ENCODE assay signal across 13 cellular contexts in genomic region chr3:137768361-137769320, GRCh38. TPM values are rescaled to one million over a fixed set of nuclear protein-coding genes. Genes with fewer than 3 reads are reported as not detected.
DNase-seq lines count a peak whose midpoint lies in the region; ATAC-seq and TF ChIP-seq lines count a peak whose summit lies in the region.
"Had no signal": no experiment of that assay in that cellular context is flagged by ENCODE, and none has a peak within 500 bp of the region (broad histone marks: within the 10 kb centered on the region; RNA-seq: fewer than 3 reads in every experiment).

No MANE protein-coding gene starts in this region.

- CTCF ChIA-PET in WTC11 (lab: Charles Lee), result interaction anchor here (1.0 to 1.3 kb wide), 2 partner anchors 8 to 178 kb away, joined by 3 to 5 read pairs; no protein-coding TSS in a partner anchor

- TF ChIP-seq CTCF in GM13977 (IDR thresholded peaks at IDR 0.05; ENCODE audit: extremely low read depth, insufficient read depth, missing control alignments) (no peak), WTC11 (IDR thresholded peaks at IDR 0.05) (no peak), gastrocnemius medialis (IDR thresholded peaks at IDR 0.05 in 4 of 5, conservative IDR thresholded peaks at IDR 0.05 in 1 of 5) (no peak)

- no peaks in the 10 kb centered on the region for H3K36me3 ChIP-seq in iPS-18a (ENCODE audit: control insufficient read depth, low read depth, low read length)
- H3K36me3 ChIP-seq in gastrocnemius medialis, result no peaks in the 10 kb centered on the region

- H3K27me3 ChIP-seq in iPS-18a (ENCODE audit: control insufficient read depth, insufficient read depth, low read length) (peaks cover 100% of the 10 kb centered on the region), gastrocnemius medialis (peaks cover 99 to 100% (median 99%) of the 10 kb centered on the region in 3 donors)

- H3K27ac Mint-ChIP-seq in WTC11, result no peak overlapping the region
- H3K27ac Mint-ChIP-seq: T-helper 1 cell treated with Interleukin-12 subunit alpha and Interleukin-12 subunit beta and Interleukin-4 antibody, amounts not matched to agents 30 μg/mL and 1 μg/mL, for 36 hours had no signal

- H3K9ac ChIP-seq in iPS-18a (ENCODE audit: low read length), result no peak overlapping the region

- H3K4me1 ChIP-seq in iPS-18a (ENCODE audit: control insufficient read depth, low read depth, low read length) (peaks cover 58% of the 10 kb centered on the region), gastrocnemius medialis (peaks cover 6 to 33% of the 10 kb centered on the region in 2 donors)

- no peaks in the 10 kb centered on the region for H3K36me3 Mint-ChIP-seq in WTC11

- TF ChIP-seq POLR2A in gastrocnemius medialis (IDR thresholded peaks at IDR 0.05), result no peak

- peak; percentile 1 for ATAC-seq in WTC11
- ATAC-seq in gastrocnemius medialis, result no peak
- no peak for ATAC-seq in GM18861 (IDR thresholded peaks at IDR 0.05; ENCODE audit: unreplicated experiment)

- H3K9me3 ChIP-seq in iPS-18a (ENCODE audit: control insufficient read depth, low read depth, low read length), result no peaks in the 10 kb centered on the region
- no peaks in the 10 kb centered on the region for H3K9me3 ChIP-seq in gastrocnemius medialis

- in situ Hi-C loops in GM13977 (cut with MboI; ENCODE audit: low pct_unique_long_range_greater_than_20kb, low sequenced_read_pairs, unreplicated experiment), result no loop called here
- in situ Hi-C loops in gastrocnemius medialis (cut with MboI; ENCODE audit: low sequenced_read_pairs in 4 of 4), result no loop called here

- POLR2A ChIA-PET in WTC11 (lab: Charles Lee), result no interaction called here

- peak overlapping the region; percentile 48 for H3K4me3 ChIP-seq in iPS-18a (ENCODE audit: low read length)
- peak overlapping the region; percentile 32 to 58 (median 48) for H3K4me3 ChIP-seq in gastrocnemius medialis

- H3K4me3 Mint-ChIP-seq in WTC11, result peak overlapping the region; percentile 82
- H3K4me3 Mint-ChIP-seq: T-helper 1 cell treated with Interleukin-12 subunit alpha and Interleukin-12 subunit beta and Interleukin-4 antibody, amounts not matched to agents 30 μg/mL and 1 μg/mL, for 36 hours had no signal

- H3K9me3 Mint-ChIP-seq in WTC11, result no peaks in the 10 kb centered on the region

- DNase-seq in GM13977 (ENCODE audit: low spot score), result peak; percentile 12
- DNase-seq in WTC11 (ENCODE audit: low spot score), result peak; percentile 63
- no peak for DNase-seq in gastrocnemius medialis
- no peak for DNase-seq in hepatic stellate cell (ENCODE audit: low spot score)
- no peak for DNase-seq in effector CD8-positive, alpha-beta T cell (lab: John Stamatoyannopoulos, UW)
- no peak for DNase-seq in NCI-H1417 (lab: John Stamatoyannopoulos, UW)
- DNase-seq: activated effector memory CD4-positive, alpha-beta T cell treated with Interleukin-2 at 50 U/mL for 16 hours; NCI-H2107; stimulated activated CD4-positive, alpha-beta T cell treated with anti-CD3 and anti-CD28 coated beads, Interleukin-12 subunit alpha, Interleukin-12 subunit beta, amount 100 ng/mL, for 4 hours had no signal

- intact Hi-C loops in gastrocnemius medialis (cut with DNase I; ENCODE audit: low total_unique reads), result no loop called here

- H3K27ac ChIP-seq in iPS-18a (ENCODE audit: low read length) (no peak overlapping the region), gastrocnemius medialis (no peak overlapping the region)
- H3K27ac ChIP-seq: HL-60 had no signal

- H3K4me1 Mint-ChIP-seq in WTC11, result peaks cover 76% of the 10 kb centered on the region

- H3K27me3 Mint-ChIP-seq in WTC11 (ENCODE audit: low read depth), result peaks cover 100% of the 10 kb centered on the region

TF ChIP-seq in WTC11, 78 proteins besides CTCF, POLR2A, EP300 and RAD21:
- no peak for TF ChIP-seq SMAD4 (CRISPR knock-in tag; IDR thresholded peaks at IDR 0.05)
- no peak for TF ChIP-seq SOX15 (CRISPR knock-in tag; IDR thresholded peaks at IDR 0.05)
- TF ChIP-seq TEAD4 (CRISPR knock-in tag; IDR thresholded peaks at IDR 0.05), result no peak
- no peak for TF ChIP-seq NFATC4 (CRISPR knock-in tag; IDR thresholded peaks at IDR 0.05)
- no peak for TF ChIP-seq ZNF416 (CRISPR knock-in tag; IDR thresholded peaks at IDR 0.05)
- no peak for TF ChIP-seq ZNF121 (CRISPR knock-in tag; IDR thresholded peaks at IDR 0.05)
- no peak for TF ChIP-seq IRF2 (CRISPR knock-in tag; IDR thresholded peaks at IDR 0.05; ENCODE audit: borderline replicate concordance, low read depth)
- TF ChIP-seq RELA (CRISPR knock-in tag; IDR thresholded peaks at IDR 0.05; ENCODE audit: borderline replicate concordance), result no peak
- TF ChIP-seq FOXK1 (CRISPR knock-in tag; IDR thresholded peaks at IDR 0.05), result no peak
- TF ChIP-seq FOXP1 (CRISPR knock-in tag; IDR thresholded peaks at IDR 0.05; ENCODE audit: borderline replicate concordance), result peak; percentile 51; the same call in 1 of the 2 replicates
- no peak for TF ChIP-seq ZNF263 (CRISPR knock-in tag; IDR thresholded peaks at IDR 0.05; ENCODE audit: low read depth)
- TF ChIP-seq GTF2I (CRISPR knock-in tag; conservative IDR thresholded peaks at IDR 0.05), result no peak
- no peak for TF ChIP-seq ZNF423 (CRISPR knock-in tag; IDR thresholded peaks at IDR 0.05)
- no peak for TF ChIP-seq ZNF512 (CRISPR knock-in tag; IDR thresholded peaks at IDR 0.05; ENCODE audit: borderline replicate concordance)
- TF ChIP-seq CREM (CRISPR knock-in tag; IDR thresholded peaks at IDR 0.05), result no peak
- 0 out of 2 replicates have a peak, but pooled peaks have one; percentile 42 for TF ChIP-seq MYBL2 (CRISPR knock-in tag; IDR thresholded peaks at IDR 0.05)
TF ChIP-seq in WTC11: peak in this region for 2.

RNA-seq across cellular contexts. Expression of gene SOX14, which starts 4.5 kb away (rescaled TPM):
- 0.34 to 0.78 TPM (median 0.70 TPM) in 3 replicates for total RNA-seq in WTC11 (2021)
- total RNA-seq in gastrocnemius medialis, result not detected

Comparison
In these comparisons a context has a peak if more than half of its experiments do, and no peak if none do; other contexts are left out.
1. DNase-seq: peak in GM13977 (single experiment) and WTC11 (single experiment); none in gastrocnemius medialis (0 of 2), hepatic stellate cell (single experiment), effector CD8-positive, alpha-beta T cell (single experiment) and NCI-H1417 (0 of 3).